In the genomic region with DNA sequence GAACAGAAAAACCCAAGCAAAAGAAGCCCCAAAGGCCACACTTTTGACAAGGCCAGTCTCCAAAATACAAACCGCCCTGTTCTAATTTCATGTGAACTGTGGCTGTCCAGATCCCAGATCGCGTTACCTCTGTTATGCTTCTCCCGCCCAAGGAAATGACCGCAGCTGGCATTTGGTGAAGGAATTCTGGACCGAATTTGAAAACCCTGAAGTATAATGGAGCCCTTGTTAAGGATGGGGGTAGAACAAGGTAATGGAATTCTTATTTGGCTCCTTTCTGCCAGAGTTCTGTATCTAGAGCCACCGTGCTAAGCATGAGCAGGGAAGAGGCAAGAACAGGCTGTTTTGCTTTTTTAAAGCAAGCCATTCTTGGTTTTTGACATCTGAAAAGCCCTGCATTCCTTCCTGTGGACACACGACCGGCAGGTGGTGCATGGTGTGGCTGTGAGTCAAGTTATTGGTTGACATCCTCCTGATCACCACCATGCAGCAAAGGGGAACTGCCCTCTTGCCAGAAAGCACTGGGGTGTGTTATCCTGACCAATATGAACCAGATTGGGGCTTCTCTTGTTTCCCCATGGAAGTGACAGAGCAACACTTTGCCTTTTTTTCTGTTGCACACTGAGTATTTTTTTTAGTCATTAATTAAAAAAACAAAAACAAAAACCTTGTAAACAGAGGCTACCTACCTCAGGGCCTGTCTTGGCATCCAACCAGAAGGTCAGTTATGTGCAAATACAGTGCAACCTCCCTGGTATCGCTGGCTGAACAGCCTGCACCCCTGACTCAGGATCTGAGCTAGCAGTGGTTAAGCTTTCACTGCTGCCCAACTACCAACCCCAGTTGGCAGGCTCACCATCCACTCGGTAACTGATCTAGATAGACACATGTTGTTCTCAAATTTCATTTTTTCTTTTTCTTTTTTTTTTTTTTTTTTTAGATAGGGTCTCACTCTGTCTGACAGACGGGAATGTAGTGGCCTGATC, we compare ENCODE assay signal across 9 cellular contexts. TPM values are rescaled to one million over a fixed set of nuclear protein-coding genes. Genes with fewer than 3 reads are reported as not detected.
A peak's percentile ranks its signal among the peaks of the same experiment; 100 is the strongest.
DNase-seq lines count a peak whose midpoint lies in the region; ATAC-seq and TF ChIP-seq lines count a peak whose summit lies in the region.
"Had no signal": no experiment of that assay in that cellular context is flagged by ENCODE, and none has a peak within 500 bp of the region (broad histone marks: within the 10 kb centered on the region; RNA-seq: fewer than 3 reads in every experiment).

No MANE protein-coding gene starts in this region.

- TF ChIP-seq POLR2A in gastroesophageal sphincter (IDR thresholded peaks at IDR 0.05), result no peak

- no peaks in the 10 kb centered on the region for H3K27me3 ChIP-seq in skeletal muscle tissue (ENCODE audit: control insufficient read depth in 3 of 3, insufficient read depth in 3 of 3, low read length in 3 of 3)
- H3K27me3 ChIP-seq in lower lobe of right lung (ENCODE audit: low read depth), result no peaks in the 10 kb centered on the region
- no peaks in the 10 kb centered on the region for H3K27me3 ChIP-seq in gastroesophageal sphincter

- DNase-seq in NCI-H748 (lab: John Stamatoyannopoulos, UW; ENCODE audit: unreplicated experiment), result peak; percentile 16
- DNase-seq in NCI-H748 treated with DMSO at 0.1 percent for 48 hours (lab: John Stamatoyannopoulos, UW), result no peak
- DNase-seq in LoVo (ENCODE audit: low spot score), result peak; percentile 25
- DNase-seq in choroid plexus epithelial cell (ENCODE audit: low read depth), result peak; percentile 39
- DNase-seq in lower lobe of right lung, result no peak

- H3K4me3 ChIP-seq in choroid plexus epithelial cell (ENCODE audit: low read depth, low read length), result no peak overlapping the region
- H3K4me3 ChIP-seq in skeletal muscle tissue (ENCODE audit: low read length in 3 of 3), result peak overlapping the region; percentile 8 to 56 (median 52)
- H3K4me3 ChIP-seq in lower lobe of right lung, result no peak overlapping the region
- H3K4me3 ChIP-seq in gastroesophageal sphincter, result no peak overlapping the region

- peak overlapping the region; percentile 16 to 68 (median 54) for H3K9ac ChIP-seq in skeletal muscle tissue (ENCODE audit: low read depth in 1 of 3, low read length in 3 of 3)

- TF ChIP-seq CTCF in choroid plexus epithelial cell (conservative IDR thresholded peaks at IDR 0.05; ENCODE audit: low read depth, low read length) (peak; percentile 51), lower lobe of right lung (IDR thresholded peaks at IDR 0.05) (no peak), gastroesophageal sphincter (IDR thresholded peaks at IDR 0.05) (peak in 1 of 4 experiments; percentile 6)

- H3K9me3 ChIP-seq in skeletal muscle tissue (ENCODE audit: control insufficient read depth in 3 of 3, low read length in 3 of 3) (no peaks in the 10 kb centered on the region), lower lobe of right lung (no peaks in the 10 kb centered on the region), gastroesophageal sphincter (no peaks in the 10 kb centered on the region)

- TF ChIP-seq EP300 in gastroesophageal sphincter (IDR thresholded peaks at IDR 0.05), result no peak

- WGBS in gastroesophageal sphincter (ENCODE audit: low coverage in 1 of 2), 2 donors, result 42 to 77% methylated on average over 2 to 10 of the region's 12 CpGs

- intact Hi-C loops in lower lobe of right lung (cut with DNase I), result no loop called here

- ATAC-seq in lower lobe of right lung, result no peak
- no peak for ATAC-seq in gastroesophageal sphincter
- no peak for ATAC-seq in GM19452 (IDR thresholded peaks at IDR 0.05; ENCODE audit: unreplicated experiment)

- H3K36me3 ChIP-seq in skeletal muscle tissue (ENCODE audit: control insufficient read depth in 3 of 3, insufficient read depth in 3 of 3, low read length in 3 of 3) (no peaks in the 10 kb centered on the region), lower lobe of right lung (no peaks in the 10 kb centered on the region), gastroesophageal sphincter (no peaks in the 10 kb centered on the region)

- peak overlapping the region; percentile 76 for H3K27ac ChIP-seq in skeletal muscle tissue (ENCODE audit: low read depth, low read length)
- no peak overlapping the region for H3K27ac ChIP-seq in lower lobe of right lung
- no peak overlapping the region for H3K27ac ChIP-seq in gastroesophageal sphincter

- H3K4me1 ChIP-seq in skeletal muscle tissue (ENCODE audit: control insufficient read depth in 3 of 3, insufficient read depth in 3 of 3, low read length in 3 of 3) (peaks cover 8 to 20% (median 12%) of the 10 kb centered on the region in 3 donors), lower lobe of right lung (no peaks in the 10 kb centered on the region), gastroesophageal sphincter (no peaks in the 10 kb centered on the region)

RNA-seq across cellular contexts. Expression of a gene that starts 14.2 kb away (rescaled TPM):
- 1.6 TPM for total RNA-seq in skeletal muscle tissue
- not detected for total RNA-seq in lower lobe of right lung
- total RNA-seq in gastroesophageal sphincter, result not detected
- total RNA-seq: temporal lobe had no signal

RNA-seq across cellular contexts. Expression of a gene that starts 58.6 kb away (rescaled TPM):
- total RNA-seq in skeletal muscle tissue (4.2 TPM), lower lobe of right lung (0.38 TPM), gastroesophageal sphincter (1 to 10 TPM in 1 of 4 donors, under 1 TPM in 1, not detected in 2; 0.08 to 1.1 TPM)

Comparison
In these comparisons a context has a peak if more than half of its experiments do, and no peak if none do; other contexts are left out.
1. DNase-seq: peak in NCI-H748 (single experiment), LoVo (single experiment) and choroid plexus epithelial cell (single experiment); none in NCI-H748 treated with DMSO at 0.1 percent for 48 hours (single experiment) and lower lobe of right lung (single experiment).
2. H3K4me3 ChIP-seq: peak in skeletal muscle tissue (3 of 3); none in choroid plexus epithelial cell (single experiment), lower lobe of right lung (single experiment) and gastroesophageal sphincter (0 of 2).